ENCODE assay signal across 12 cellular contexts in genomic region chr14:93789366-93790130, GRCh38. TPM values are rescaled to one million over a fixed set of nuclear protein-coding genes. Genes with fewer than 3 reads are reported as not detected.
A peak's percentile ranks its signal among the peaks of the same experiment; 100 is the strongest.
DNase-seq lines count a peak whose midpoint lies in the region; ATAC-seq and TF ChIP-seq lines count a peak whose summit lies in the region.
"Had no signal": no experiment of that assay in that cellular context is flagged by ENCODE, and none has a peak within 500 bp of the region (broad histone marks: within the 10 kb centered on the region; RNA-seq: fewer than 3 reads in every experiment).

No MANE protein-coding gene starts in this region.

- peak overlapping the region; percentile 36 to 40 for H3K4me3 Mint-ChIP-seq in effector memory CD8-positive, alpha-beta T cell
- H3K4me3 Mint-ChIP-seq in neural progenitor cell, result peak overlapping the region; percentile 85

- peak; percentile 18 for ATAC-seq in Right ventricle myocardium inferior
- no peak for ATAC-seq in effector memory CD8-positive, alpha-beta T cell (replicated peaks)
- ATAC-seq in GM18517 (IDR thresholded peaks at IDR 0.05; ENCODE audit: unreplicated experiment), result no peak
- no peak for ATAC-seq in HG03045 (IDR thresholded peaks at IDR 0.05; ENCODE audit: unreplicated experiment)
- ATAC-seq in GM21737 (IDR thresholded peaks at IDR 0.05; ENCODE audit: unreplicated experiment), result no peak

- H3K36me3 ChIP-seq in neural progenitor cell, result no peaks in the 10 kb centered on the region
- no peaks in the 10 kb centered on the region for H3K36me3 ChIP-seq in vagina

- no peak overlapping the region for H3K27ac Mint-ChIP-seq in effector memory CD8-positive, alpha-beta T cell
- peak overlapping the region; percentile 93 for H3K27ac Mint-ChIP-seq in neural progenitor cell

- H3K9ac ChIP-seq in neural progenitor cell, result no peak overlapping the region

- TF ChIP-seq CTCF in neural progenitor cell (IDR thresholded peaks at IDR 0.05) (peak; percentile 30), vagina (IDR thresholded peaks at IDR 0.05) (no peak)

- H3K4me1 ChIP-seq in neural progenitor cell (peaks cover 9% of the 10 kb centered on the region), vagina (peaks cover 37% of the 10 kb centered on the region)

- no peaks in the 10 kb centered on the region for H3K79me2 ChIP-seq in neural progenitor cell (ENCODE audit: low read depth)

- H3K9me3 ChIP-seq in neural progenitor cell (ENCODE audit: low read depth) (no peaks in the 10 kb centered on the region), vagina (no peaks in the 10 kb centered on the region)

- peak overlapping the region; percentile 97 for H3K4me2 ChIP-seq in neural progenitor cell

- peaks cover 9% of the 10 kb centered on the region for H4K20me1 ChIP-seq in neural progenitor cell (ENCODE audit: low read depth)

- peaks cover 62 to 89% of the 10 kb centered on the region in 2 donors for H3K27me3 Mint-ChIP-seq in effector memory CD8-positive, alpha-beta T cell
- H3K27me3 Mint-ChIP-seq in neural progenitor cell (ENCODE audit: insufficient read depth, low read depth), result peaks cover 29% of the 10 kb centered on the region

- peaks cover 4 to 8% of the 10 kb centered on the region in 2 donors for H3K4me1 Mint-ChIP-seq in effector memory CD8-positive, alpha-beta T cell (ENCODE audit: low read depth in 2 of 2)
- peaks cover 17% of the 10 kb centered on the region for H3K4me1 Mint-ChIP-seq in neural progenitor cell

- intact Hi-C loops in Right ventricle myocardium inferior (cut with DNase I) (loop anchor here (1.0 kb wide), 2 partner anchors 52 to 134 kb away; no protein-coding TSS in a partner anchor), cardiac septum (cut with DNase I) (loop anchor here (2.0 to 5.0 kb wide), 3 partner anchors 47 to 135 kb away; no protein-coding TSS in a partner anchor), vagina (cut with DNase I) (loop anchor here (5.0 to 10.0 kb wide), 2 partner anchors 115 to 132 kb away; no protein-coding TSS in a partner anchor)

- H2AFZ ChIP-seq in neural progenitor cell (replicated peaks), result peak overlapping the region; percentile 98

- no peak overlapping the region for H3K27ac ChIP-seq in neural progenitor cell
- peak overlapping the region; percentile 84 for H3K27ac ChIP-seq in vagina

- H3F3A ChIP-seq in neural progenitor cell (ENCODE audit: low read depth), result peaks cover 30% of the 10 kb centered on the region

- TF ChIP-seq POLR2A in vagina (IDR thresholded peaks at IDR 0.05), result no peak

- peaks cover 0 to 2% of the 10 kb centered on the region in 2 donors for H3K9me3 Mint-ChIP-seq in effector memory CD8-positive, alpha-beta T cell
- H3K9me3 Mint-ChIP-seq in neural progenitor cell, result peaks cover 6% of the 10 kb centered on the region

- peak overlapping the region; percentile 94 for H3K4me3 ChIP-seq in neural progenitor cell
- H3K4me3 ChIP-seq in vagina, result peak overlapping the region; percentile 58 to 69

- no peak for DNase-seq in Right ventricle myocardium inferior (ENCODE audit: missing footprints)
- DNase-seq in cardiac septum (ENCODE audit: low spot score), result no peak
- no peak for DNase-seq in effector memory CD8-positive, alpha-beta T cell
- peak; percentile 42 for DNase-seq in neural progenitor cell (ENCODE audit: low spot score)
- no peak for DNase-seq in vagina (ENCODE audit: extremely low spot score in 2 of 2)
- DNase-seq: activated naive CD4-positive, alpha-beta T cell treated with Interleukin-2 at 50 U/mL for 16 hours; NCI-H774; stimulated activated CD4-positive, alpha-beta T cell treated with anti-CD3 and anti-CD28 coated beads, Interleukin-2, amount 100 ng/mL, for 48 hours had no signal

- H3K27me3 ChIP-seq in neural progenitor cell, result peaks cover 23% of the 10 kb centered on the region
- H3K27me3 ChIP-seq in vagina, result no peaks in the 10 kb centered on the region

- H3K36me3 Mint-ChIP-seq in effector memory CD8-positive, alpha-beta T cell (ENCODE audit: insufficient read depth), result no peaks in the 10 kb centered on the region
- H3K36me3 Mint-ChIP-seq in neural progenitor cell, result no peaks in the 10 kb centered on the region

RNA-seq across cellular contexts. Expression of gene PRIMA1, which starts 1.3 kb away (rescaled TPM):
- total RNA-seq in Right ventricle myocardium inferior (10.3 TPM), cardiac septum (2.3 TPM), neural progenitor cell (ENCODE audit: low replicate concordance) (2.5 and 2.8 TPM in 2 replicates), vagina (6.1 TPM)
- total RNA-seq: HT-29 had no signal
